Comparison of ENCODE assay signal across 22 cellular contexts in the genomic region with DNA sequence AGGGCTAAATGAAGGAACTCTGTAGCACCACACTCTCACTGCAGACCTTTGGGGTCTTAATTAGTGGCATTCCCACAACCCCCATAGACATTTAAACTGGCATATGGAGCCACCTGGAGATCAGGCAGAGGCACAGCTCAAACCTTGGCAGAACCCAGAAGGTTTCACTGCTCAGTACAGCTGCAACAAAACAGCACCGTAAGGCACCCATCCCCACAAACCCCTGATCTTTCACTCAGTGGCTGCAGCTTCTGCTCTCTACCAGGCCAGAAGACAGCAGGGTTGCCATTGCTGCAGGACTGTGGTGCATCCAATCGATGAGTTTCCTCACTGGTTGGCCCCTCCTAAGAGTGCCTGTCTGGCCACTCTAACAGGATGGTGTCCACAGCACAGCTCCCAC.
"Had no signal": no experiment of that assay in that cellular context is flagged by ENCODE, and none has a peak within 500 bp of the region (broad histone marks: within the 10 kb centered on the region; RNA-seq: fewer than 3 reads in every experiment).

No MANE protein-coding gene starts in this region.

- ATAC-seq: K562 had no signal

- H3K27ac Mint-ChIP-seq: IgD-negative memory B cell had no signal

- H3K36me3 ChIP-seq: SJSA1 had no signal

- H3K4me3 ChIP-seq: K562, SJSA1, SK-N-MC had no signal

- H3K9ac ChIP-seq: KMS-11 had no signal

- H3K4me1 ChIP-seq: SJSA1 had no signal

- DNase-seq: Kasumi-1, MM.1S, NCI-H1092 treated with DMSO at 0.1 percent for 48 hours, NCI-H1436, NCI-H1930, NCI-H2081, NCI-H2107, NCI-H2227 treated with DMSO at 0.1 percent for 48 hours, NCI-H524, NCI-H526 treated with DMSO at 0.1 percent for 48 hours, NCI-H748 treated with DMSO at 0.1 percent for 48 hours, Right ventricle myocardium superior, RPMI8226, SIG-M5 had no signal

- H3K4me1 Mint-ChIP-seq: IgD-negative memory B cell had no signal

- H3K4me3 Mint-ChIP-seq: IgD-negative memory B cell had no signal

- H3K4me2 ChIP-seq: KMS-11 had no signal

- H3K27me3 ChIP-seq: SJSA1 had no signal

- H3K27me3 Mint-ChIP-seq: IgD-negative memory B cell had no signal

- H3K9me3 ChIP-seq: SJSA1 had no signal

- FAIRE-seq: HTR-8/SVneo, K562, RCC 7860 had no signal

- H3K27ac ChIP-seq: HL-60, KMS-11, SJSA1, SK-N-MC had no signal
